Comparison of ENCODE assay signal across 8 cellular contexts in the genomic region with DNA sequence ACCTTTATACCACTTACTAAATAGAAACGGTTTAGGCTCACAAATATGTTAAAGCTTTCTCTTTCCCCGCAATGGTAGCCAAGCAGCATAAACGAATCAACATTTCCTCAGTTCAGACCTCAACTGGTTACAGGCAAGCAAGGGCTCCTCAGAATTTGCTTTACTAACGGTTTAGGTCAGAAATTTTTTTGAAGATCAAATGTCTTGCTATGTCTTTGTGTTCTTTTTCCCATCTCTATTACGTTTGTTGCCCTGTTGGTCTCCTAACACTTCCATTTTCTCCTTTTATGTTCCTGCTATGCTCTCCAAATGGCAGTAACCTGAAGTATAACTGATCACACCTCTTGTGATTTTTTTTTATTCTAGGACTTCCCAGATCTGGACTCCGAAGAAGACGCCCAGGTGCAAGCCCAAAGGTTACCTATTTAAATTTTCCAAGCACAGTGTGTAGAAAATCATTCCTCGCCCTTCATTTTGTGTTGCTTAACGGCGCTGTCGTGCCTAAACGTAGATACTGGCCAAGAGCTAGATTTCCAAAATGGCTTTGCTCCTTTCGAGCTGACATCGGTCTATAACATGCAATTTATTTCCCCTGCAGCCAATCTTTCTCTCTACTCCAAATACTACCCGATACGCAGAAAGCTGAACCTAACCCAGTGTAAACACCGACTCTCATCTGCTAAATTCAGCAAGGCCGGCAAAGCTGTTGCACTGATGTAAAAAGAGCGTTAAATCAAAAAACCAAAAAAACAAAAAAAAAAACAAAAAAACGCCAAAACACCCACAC.
DNase-seq lines count a peak whose midpoint lies in the region; ATAC-seq lines count a peak whose summit lies in the region.

No MANE protein-coding gene starts in this region.

- intact Hi-C loops in dendritic cell treated with granulocyte-macrophage colony-stimulating factor and Interleukin-4, amounts not matched to agents 40 ng/mL and 50 ng/mL, for 4 days (cut with micrococcal nuclease), result loop anchor here (5.0 kb wide), 2 partner anchors 241 to 454 kb away; partner anchors contain the start of genes CEP85L and MAN1A1

- H3K27ac Mint-ChIP-seq in dendritic cell treated with granulocyte-macrophage colony-stimulating factor and Interleukin-4, amounts not matched to agents 40 ng/mL and 50 ng/mL, for 4 days, result peak overlapping the region; percentile 96

- no peaks in the 10 kb centered on the region for H3K4me1 ChIP-seq in stomach smooth muscle (ENCODE audit: control insufficient read depth, insufficient read depth, low read length)

- H3K27me3 ChIP-seq in stomach smooth muscle (ENCODE audit: control insufficient read depth in 1 of 2, insufficient read depth in 2 of 2, low read length in 2 of 2), result no peaks in the 10 kb centered on the region

- ATAC-seq in HG02678 (IDR thresholded peaks at IDR 0.05; ENCODE audit: unreplicated experiment), result peak; percentile 11

- no peaks in the 10 kb centered on the region for H3K27me3 Mint-ChIP-seq in dendritic cell treated with granulocyte-macrophage colony-stimulating factor and Interleukin-4, amounts not matched to agents 40 ng/mL and 50 ng/mL, for 4 days

- H3K4me1 Mint-ChIP-seq in dendritic cell treated with granulocyte-macrophage colony-stimulating factor and Interleukin-4, amounts not matched to agents 40 ng/mL and 50 ng/mL, for 4 days (ENCODE audit: low read depth), result peaks cover 40% of the 10 kb centered on the region

- H3K9me3 ChIP-seq in stomach smooth muscle (ENCODE audit: control insufficient read depth in 2 of 2, low read length in 2 of 2), result no peaks in the 10 kb centered on the region

- peak overlapping the region; percentile 88 for H3K4me3 Mint-ChIP-seq in dendritic cell treated with granulocyte-macrophage colony-stimulating factor and Interleukin-4, amounts not matched to agents 40 ng/mL and 50 ng/mL, for 4 days

- H3K27ac ChIP-seq in stomach smooth muscle (ENCODE audit: low read length), result peak overlapping the region; percentile 59

- no peaks in the 10 kb centered on the region for H3K36me3 ChIP-seq in stomach smooth muscle (ENCODE audit: control insufficient read depth in 2 of 2, insufficient read depth in 2 of 2, low read length in 2 of 2)

- peak overlapping the region; percentile 89 to 96 for H3K4me3 ChIP-seq in stomach smooth muscle (ENCODE audit: low read length in 2 of 2)

- peaks cover 18% of the 10 kb centered on the region for H3K36me3 Mint-ChIP-seq in dendritic cell treated with granulocyte-macrophage colony-stimulating factor and Interleukin-4, amounts not matched to agents 40 ng/mL and 50 ng/mL, for 4 days (ENCODE audit: low read depth)

- no peaks in the 10 kb centered on the region for H3K9me3 Mint-ChIP-seq in dendritic cell treated with granulocyte-macrophage colony-stimulating factor and Interleukin-4, amounts not matched to agents 40 ng/mL and 50 ng/mL, for 4 days

- peak overlapping the region; percentile 66 to 68 for H3K9ac ChIP-seq in stomach smooth muscle (ENCODE audit: low read length in 2 of 2)

- peak; percentile 65 for DNase-seq in NCI-H510A treated with DMSO at 0.1 percent for 48 hours (lab: John Stamatoyannopoulos, UW)
- no peak for DNase-seq in NCI-H510A (lab: John Stamatoyannopoulos, UW)
- DNase-seq in NCI-H1105 treated with DMSO at 0.1 percent for 48 hours (lab: John Stamatoyannopoulos, UW), result peak; percentile 91
- DNase-seq in T-helper 22 cell (ENCODE audit: low read depth), result peak; percentile 34
- peak; percentile 77 for DNase-seq in medulla oblongata (ENCODE audit: extremely low spot score)
